In genomic region chr10:62059424-62059913, GRCh38 we compare ENCODE assay signal across 9 cellular contexts.
DNase-seq lines count a peak whose midpoint lies in the region; ATAC-seq, FAIRE-seq and TF ChIP-seq lines count a peak whose summit lies in the region.
"Had no signal": no experiment of that assay in that cellular context is flagged by ENCODE, and none has a peak within 500 bp of the region (broad histone marks: within the 10 kb centered on the region; RNA-seq: fewer than 3 reads in every experiment).

No MANE protein-coding gene starts in this region.

- no peak overlapping the region for H3K4me3 ChIP-seq in OCI-LY1 (ENCODE audit: low read depth, low read length, poor library complexity, severe bottlenecking)
- no peak overlapping the region for H3K4me3 ChIP-seq in endothelial cell of umbilical vein (replicated peaks in 1 of 3; ENCODE audit: insufficient read depth in 1 of 3, low read depth in 1 of 3, low read length in 3 of 3)
- no peak overlapping the region for H3K4me3 ChIP-seq in osteoblast (ENCODE audit: insufficient read depth, low read length)

- H3F3A ChIP-seq in OCI-LY1 (ENCODE audit: insufficient read depth, low read length) = no peaks in the 10 kb centered on the region

- H2AFZ ChIP-seq in OCI-LY1 (ENCODE audit: low read length) = no peak overlapping the region
- no peak overlapping the region for H2AFZ ChIP-seq in endothelial cell of umbilical vein (ENCODE audit: low read depth, low read length)
- H2AFZ ChIP-seq in osteoblast (ENCODE audit: low read length) = no peak overlapping the region

- POLR2A ChIA-PET in CD4-positive, alpha-beta T cell (lab: Charles Lee) = interaction anchor here (1.2 to 1.5 kb wide), 2 partner anchors 10 to 13 kb away, joined by 3 to 4 read pairs; no protein-coding TSS in a partner anchor
- POLR2A ChIA-PET in endothelial cell of umbilical vein (lab: Charles Lee) = no interaction called here

- H3K79me2 ChIP-seq in OCI-LY1 (ENCODE audit: insufficient read depth, low read length) (peaks cover 3% of the 10 kb centered on the region; the same call in 1 of the 2 replicates), endothelial cell of umbilical vein (ENCODE audit: control insufficient read depth, insufficient read depth, low read length) (no peaks in the 10 kb centered on the region), osteoblast (ENCODE audit: insufficient read depth, low read length) (peaks cover 78% of the 10 kb centered on the region)

- dilution Hi-C loops in endothelial cell of umbilical vein (cut with MboI; ENCODE audit: extremely low pct_ligation_motif_present, low sequenced_read_pairs) = no loop called here

- ATAC-seq in CD4-positive, alpha-beta T cell (ENCODE audit: poor library complexity) = no peak

- H3K4me1 ChIP-seq in OCI-LY1 (ENCODE audit: insufficient read depth, low read length, severe bottlenecking) (peaks cover 56% of the 10 kb centered on the region), endothelial cell of umbilical vein (ENCODE audit: control insufficient read depth, extremely low read depth, insufficient read depth, low read length) (peaks cover 11% of the 10 kb centered on the region), osteoblast (ENCODE audit: insufficient read depth, low read length) (peaks cover 76% of the 10 kb centered on the region)

- no TSS peak for BruUV-seq in endothelial cell of umbilical vein (replicated peaks; lab: Mats Ljungman, UMichigan)

- H3K27ac Mint-ChIP-seq in CD4-positive, alpha-beta T cell = peak overlapping the region; percentile 55

- H3K4me2 ChIP-seq in OCI-LY1 (ENCODE audit: low read length) = no peak overlapping the region; the same call in 1 of the 2 replicates
- no peak overlapping the region for H3K4me2 ChIP-seq in endothelial cell of umbilical vein (ENCODE audit: insufficient read depth, low read length)
- H3K4me2 ChIP-seq in osteoblast (ENCODE audit: insufficient read depth, low read length) = no peak overlapping the region

- CTCF ChIA-PET in CD4-positive, alpha-beta T cell (lab: Charles Lee) = interaction anchor here (0.9 to 1.2 kb wide), 4 partner anchors 19 to 185 kb away, joined by 3 to 4 read pairs (median 3); no protein-coding TSS in a partner anchor
- CTCF ChIA-PET in endothelial cell of umbilical vein (lab: Charles Lee) = interaction anchor here (0.6 to 1.8 kb wide), 9 partner anchors 9 to 1204 kb away, joined by 3 to 10 read pairs (median 3); no protein-coding TSS in a partner anchor

- H3K9me1 ChIP-seq in endothelial cell of umbilical vein (replicated peaks; ENCODE audit: control insufficient read depth, extremely low read depth, insufficient read depth, low read length) = no peaks in the 10 kb centered on the region

- H3K4me1 Mint-ChIP-seq in CD4-positive, alpha-beta T cell (ENCODE audit: low read depth) = peaks cover 89% of the 10 kb centered on the region

- no peak for DNase-seq in CD4-positive, alpha-beta T cell
- DNase-seq in endothelial cell of umbilical vein (ENCODE audit: low read depth, low spot score) (peak; percentile 39), osteoblast (ENCODE audit: insufficient read length, low spot score, missing footprints) (no peak), foreskin melanocyte (no peak), SIG-M5 treated with dmso at 0.1 percent for 504 hours (lab: John Stamatoyannopoulos, UW; ENCODE audit: unreplicated experiment) (no peak)
- no peak for DNase-seq in stimulated activated CD8-positive, alpha-beta memory T cell treated with anti-CD3 and anti-CD28 coated beads, Interleukin-4, amount 100 ng/mL, for 48 hours
- DNase-seq in NK-92 treated with Interleukin-12 subunit alpha and Interleukin-12 subunit beta, amount 100 ng/mL, for 24 hours (lab: John Stamatoyannopoulos, UW) = no peak
- DNase-seq: NCI-H2227 treated with DMSO at 0.1 percent for 48 hours had no signal

- peak; percentile 73 for FAIRE-seq in endothelial cell of umbilical vein (lab: Jason Lieb, UNC)

- TF ChIP-seq CTCF in CD4-positive, alpha-beta T cell (IDR thresholded peaks at IDR 0.05) = no peak
- no peak for TF ChIP-seq CTCF in OCI-LY1 (IDR thresholded peaks at IDR 0.05; ENCODE audit: low read length)
- no peak for TF ChIP-seq CTCF in endothelial cell of umbilical vein (IDR thresholded peaks at IDR 0.05; ENCODE audit: extremely low read depth in 1 of 2, insufficient read depth in 1 of 2, low read depth in 1 of 2, low read length in 2 of 2)
- no peak for TF ChIP-seq CTCF in osteoblast (IDR thresholded peaks at IDR 0.05; ENCODE audit: extremely low read depth, low read depth, low read length)

- no peaks in the 10 kb centered on the region for H3K9me3 Mint-ChIP-seq in CD4-positive, alpha-beta T cell

- H3K36me3 ChIP-seq in OCI-LY1 (ENCODE audit: insufficient read depth, low read length) (peaks cover 84% of the 10 kb centered on the region), endothelial cell of umbilical vein (ENCODE audit: control insufficient read depth in 2 of 2, extremely low read depth in 1 of 2, insufficient read depth in 2 of 2, low read length in 2 of 2) (peaks cover 0 to 3% of the 10 kb centered on the region in 2 experiments), osteoblast (ENCODE audit: insufficient read depth, low read length) (peaks cover 89% of the 10 kb centered on the region)

- TF ChIP-seq POLR2A in endothelial cell of umbilical vein (IDR thresholded peaks at IDR 0.05; ENCODE audit: low read depth, low read length) = no peak

- no peaks in the 10 kb centered on the region for H3K27me3 ChIP-seq in CD4-positive, alpha-beta T cell (ENCODE audit: control insufficient read depth, insufficient read depth, low read length)
- H3K27me3 ChIP-seq in OCI-LY1 (ENCODE audit: insufficient read depth, low read length) (no peaks in the 10 kb centered on the region), endothelial cell of umbilical vein (ENCODE audit: control insufficient read depth in 2 of 2, insufficient read depth in 2 of 2, low read length in 2 of 2) (no peaks in the 10 kb centered on the region), osteoblast (ENCODE audit: insufficient read depth, low read length) (no peaks in the 10 kb centered on the region)

- intact Hi-C loops in CD4-positive, alpha-beta T cell (cut with DNase I, micrococcal nuclease) = no loop called here
- intact Hi-C loops in endothelial cell of umbilical vein (cut with micrococcal nuclease) = no loop called here

- no peaks in the 10 kb centered on the region for H3K9me2 ChIP-seq in OCI-LY1 (ENCODE audit: low read depth, low read length)

- no peaks in the 10 kb centered on the region for H3K9me3 ChIP-seq in CD4-positive, alpha-beta T cell (ENCODE audit: control insufficient read depth, low read length)
- H3K9me3 ChIP-seq in OCI-LY1 (ENCODE audit: low read length) (no peaks in the 10 kb centered on the region), endothelial cell of umbilical vein (replicated peaks; ENCODE audit: control insufficient read depth, insufficient read depth, low read length) (no peaks in the 10 kb centered on the region), osteoblast (ENCODE audit: low read depth, low read length) (no peaks in the 10 kb centered on the region)

- H3K27ac ChIP-seq in CD4-positive, alpha-beta T cell (ENCODE audit: low read depth, low read length) = no peak overlapping the region
- H3K27ac ChIP-seq in OCI-LY1 (ENCODE audit: low read depth, low read length, poor library complexity, severe bottlenecking) (peak overlapping the region; percentile 58), endothelial cell of umbilical vein (ENCODE audit: insufficient read depth, low read depth, low read length) (no peak overlapping the region), osteoblast (ENCODE audit: low read depth, low read length) (peak overlapping the region; percentile 9)

- no peaks in the 10 kb centered on the region for H3K27me3 Mint-ChIP-seq in CD4-positive, alpha-beta T cell

- no peak overlapping the region for H3K9ac ChIP-seq in OCI-LY1 (ENCODE audit: low read length)
- no peak overlapping the region for H3K9ac ChIP-seq in endothelial cell of umbilical vein (replicated peaks; ENCODE audit: extremely low read depth, insufficient read depth, low read length)

- H4K20me1 ChIP-seq in OCI-LY1 (ENCODE audit: insufficient read depth, low read length) (no peaks in the 10 kb centered on the region), endothelial cell of umbilical vein (replicated peaks; ENCODE audit: control insufficient read depth, extremely low read depth, insufficient read depth, low read length) (no peaks in the 10 kb centered on the region), osteoblast (ENCODE audit: insufficient read depth, low read length) (peaks cover 44% of the 10 kb centered on the region)

- H3K4me3 Mint-ChIP-seq in CD4-positive, alpha-beta T cell = no peak overlapping the region

- H3K36me3 Mint-ChIP-seq in CD4-positive, alpha-beta T cell (ENCODE audit: low read depth) = peaks cover 100% of the 10 kb centered on the region

TF ChIP-seq in endothelial cell of umbilical vein, 7 proteins besides CTCF, POLR2A, EP300 and RAD21:
- no peak for TF ChIP-seq FOS (IDR thresholded peaks at IDR 0.05; ENCODE audit: borderline replicate concordance, insufficient read depth, low read length)
- peak; percentile 5 for TF ChIP-seq GATA2 (IDR thresholded peaks at IDR 0.05; ENCODE audit: insufficient read depth, insufficient read length, low read depth, low read length)
- TF ChIP-seq EZH2 (IDR thresholded peaks at IDR 0.05; ENCODE audit: borderline replicate concordance, low read depth, low read length, severe bottlenecking) = no peak

Comparison
In these comparisons a context has a peak if more than half of its experiments do, and no peak if none do; other contexts are left out.
1. H3K27ac ChIP-seq: peak in OCI-LY1 (single experiment) and osteoblast (single experiment); none in CD4-positive, alpha-beta T cell (single experiment) and endothelial cell of umbilical vein (single experiment).